In the genomic region with DNA sequence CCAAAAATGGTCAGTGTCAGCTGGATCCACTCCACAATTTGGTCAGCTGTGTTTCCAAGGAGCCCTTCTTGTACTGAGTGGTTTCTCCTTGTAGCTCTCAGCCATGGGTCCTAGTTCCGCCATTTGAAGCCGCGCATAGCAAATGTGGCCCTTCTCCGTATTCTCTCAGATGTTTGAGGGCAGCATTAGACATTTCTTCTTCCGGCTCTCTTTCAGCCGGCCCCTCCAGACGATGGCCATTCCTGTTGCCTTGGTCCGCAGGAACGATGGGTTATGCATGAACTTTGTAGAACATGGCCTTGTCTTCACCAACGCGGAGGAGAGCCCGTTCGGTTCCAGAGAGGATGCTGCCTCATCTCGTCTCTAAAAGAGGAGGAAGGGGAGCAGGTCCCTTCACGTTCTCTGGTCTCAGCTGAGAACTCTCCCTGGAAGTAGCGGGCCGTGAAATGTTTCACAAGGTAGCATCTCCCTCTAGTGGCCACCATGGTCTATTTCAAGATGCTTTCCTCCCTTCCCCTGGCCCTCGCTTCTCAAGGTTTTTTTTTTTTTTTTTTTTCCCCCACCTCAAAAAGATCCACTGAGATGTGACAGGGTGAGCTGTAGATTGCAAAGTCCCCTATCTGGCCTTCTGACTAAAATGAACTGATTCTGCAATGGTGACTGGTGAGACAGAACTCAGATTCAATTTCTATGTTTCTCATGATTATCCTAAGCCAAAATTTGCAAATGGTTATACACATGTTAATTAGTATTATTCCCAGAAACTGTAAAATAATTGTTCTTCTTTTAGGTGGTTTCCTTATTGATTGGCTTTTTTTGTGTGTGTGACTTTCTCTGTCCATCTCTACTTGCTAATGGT, we compare ENCODE assay signal across 8 cellular contexts. TPM values are rescaled to one million over a fixed set of nuclear protein-coding genes. Genes with fewer than 3 reads are reported as not detected.
A peak's percentile ranks its signal among the peaks of the same experiment; 100 is the strongest.
DNase-seq lines count a peak whose midpoint lies in the region; ATAC-seq and TF ChIP-seq lines count a peak whose summit lies in the region.

No MANE protein-coding gene starts in this region.

- H3K9me3 ChIP-seq in adrenal gland (replicated peaks in 1 of 3) (no peaks in the 10 kb centered on the region), psoas muscle (no peaks in the 10 kb centered on the region), uterus (no peaks in the 10 kb centered on the region)

- H3K4me1 ChIP-seq in adrenal gland (replicated peaks in 1 of 2) (peaks cover 0 to 3% of the 10 kb centered on the region in 2 donors), psoas muscle (no peaks in the 10 kb centered on the region), uterus (no peaks in the 10 kb centered on the region)

- ATAC-seq in left ventricle myocardium superior (peak; percentile 94), psoas muscle (peak; percentile 89 to 97 (median 92))

- H3K4me3 ChIP-seq in adrenal gland, result peak overlapping the region in 2 of 4 donors; percentile 22 to 48
- peak overlapping the region; percentile 77 for H3K4me3 ChIP-seq in psoas muscle
- peak overlapping the region; percentile 31 to 32 for H3K4me3 ChIP-seq in uterus

- TF ChIP-seq CTCF in adrenal gland (IDR thresholded peaks at IDR 0.05) (peak; percentile 58 to 91 (median 82)), psoas muscle (IDR thresholded peaks at IDR 0.05) (peak; percentile 70), uterus (IDR thresholded peaks at IDR 0.05) (peak; percentile 41 to 81 (median 70))

- 4 to 7% (median 6%) methylated on average over 18 of the region's 18 CpGs for WGBS in adrenal gland, 4 donors
- WGBS in psoas muscle, 3 donors, result 1 to 2% (median 2%) methylated on average over 18 of the region's 18 CpGs

- H3K36me3 ChIP-seq in adrenal gland (replicated peaks in 1 of 2), result no peaks in the 10 kb centered on the region
- no peaks in the 10 kb centered on the region for H3K36me3 ChIP-seq in psoas muscle (ENCODE audit: insufficient read depth in 1 of 2, low read depth in 1 of 2)
- no peaks in the 10 kb centered on the region for H3K36me3 ChIP-seq in uterus

- DNase-seq in ELF-1 (ENCODE audit: low read depth, low spot score) (peak; percentile 83), HEK293T (ENCODE audit: extremely low spot score) (peak; percentile 79), NCI-H1105 (lab: John Stamatoyannopoulos, UW) (peak; percentile 93), SW480 (ENCODE audit: low spot score) (peak; percentile 86), adrenal gland (peak; percentile 74 to 88 (median 82)), left ventricle myocardium superior (peak; percentile 45), psoas muscle (peak; percentile 33 to 61), uterus (peak; percentile 53 to 74)

- intact Hi-C loops in adrenal gland (cut with DNase I) (loop anchor here (2.0 to 10.0 kb wide), 4 partner anchors 62 to 1004 kb away; no protein-coding TSS in a partner anchor), left ventricle myocardium superior (cut with micrococcal nuclease) (loop anchor here (10.0 kb wide), 1 partner anchor 274 kb away; no protein-coding TSS in a partner anchor), psoas muscle (cut with DNase I) (loop anchor here (1.0 to 10.0 kb wide), 4 partner anchors 61 to 168 kb away; no protein-coding TSS in a partner anchor), uterus (cut with DNase I; ENCODE audit: low total_unique reads) (loop anchor here (5.0 to 10.0 kb wide), 2 partner anchors 63 to 166 kb away; no protein-coding TSS in a partner anchor)

- CTCF ChIA-PET in HEK293T (lab: Yijun Ruan, JAX), result interaction anchor here (0.6 to 1.9 kb wide), 25 partner anchors 9 to 888 kb away, joined by 3 to 17 read pairs (median 4); partner anchors contain the start of gene ALG9

- H3K27me3 ChIP-seq in adrenal gland (no peaks in the 10 kb centered on the region), psoas muscle (ENCODE audit: insufficient read depth in 3 of 3, low read length in 2 of 3) (no peaks in the 10 kb centered on the region), uterus (no peaks in the 10 kb centered on the region)

- peak overlapping the region in 1 of 5 donors; percentile 48 for H3K27ac ChIP-seq in adrenal gland
- H3K27ac ChIP-seq in psoas muscle, result peak overlapping the region; percentile 16
- H3K27ac ChIP-seq in uterus, result peak overlapping the region; percentile 64 to 67

- POLR2A ChIA-PET in HEK293T (lab: Yijun Ruan, JAX), result interaction anchor here (1.1 to 1.4 kb wide), 2 partner anchors 54 to 59 kb away, joined by 3 to 8 read pairs; partner anchors contain the start of gene PTS

- TF ChIP-seq POLR2A in adrenal gland (IDR thresholded peaks at IDR 0.05), result no peak
- TF ChIP-seq POLR2A in uterus (IDR thresholded peaks at IDR 0.05), result no peak

TF ChIP-seq in HEK293T, 16 proteins besides CTCF, POLR2A, EP300 and RAD21:
- TF ChIP-seq TARDBP (IDR thresholded peaks at IDR 0.05) (no peak), BHLHE40 (IDR thresholded peaks at IDR 0.05; ENCODE audit: borderline replicate concordance) (no peak), FOXK2 (IDR thresholded peaks at IDR 0.05) (no peak), SUZ12 (IDR thresholded peaks at IDR 0.05) (no peak), FOXA1 (IDR thresholded peaks at IDR 0.05) (no peak), ZNF384 (IDR thresholded peaks at IDR 0.05) (peak; percentile 96), LEF1 (IDR thresholded peaks at IDR 0.05; ENCODE audit: borderline replicate concordance) (no peak), NFRKB (IDR thresholded peaks at IDR 0.05) (no peak), HDGF (IDR thresholded peaks at IDR 0.05; ENCODE audit: borderline replicate concordance) (no peak), L3MBTL2 (conservative IDR thresholded peaks at IDR 0.05) (0 out of 2 replicates have a peak, but pooled peaks have one; percentile 7)
- TF ChIP-seq, protein P1, sequence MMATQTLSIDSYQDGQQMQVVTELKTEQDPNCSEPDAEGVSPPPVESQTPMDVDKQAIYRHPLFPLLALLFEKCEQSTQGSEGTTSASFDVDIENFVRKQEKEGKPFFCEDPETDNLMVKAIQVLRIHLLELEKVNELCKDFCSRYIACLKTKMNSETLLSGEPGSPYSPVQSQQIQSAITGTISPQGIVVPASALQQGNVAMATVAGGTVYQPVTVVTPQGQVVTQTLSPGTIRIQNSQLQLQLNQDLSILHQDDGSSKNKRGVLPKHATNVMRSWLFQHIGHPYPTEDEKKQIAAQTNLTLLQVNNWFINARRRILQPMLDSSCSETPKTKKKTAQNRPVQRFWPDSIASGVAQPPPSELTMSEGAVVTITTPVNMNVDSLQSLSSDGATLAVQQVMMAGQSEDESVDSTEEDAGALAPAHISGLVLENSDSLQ (IDR thresholded peaks at IDR 0.05), result no peak

RNA-seq across cellular contexts. Expression of gene PLET1, which starts 19.8 kb away (rescaled TPM):
- total RNA-seq in adrenal gland (not detected), left ventricle myocardium superior (not detected), psoas muscle (not detected), uterus (not detected)
- polyA plus RNA-seq in adrenal gland (not detected), psoas muscle (not detected)

RNA-seq across cellular contexts. Expression of gene PTS, which starts 54.3 kb away (rescaled TPM):
- total RNA-seq in adrenal gland (100 to 1,000 TPM in 2 of 8 donors, 10 to 100 TPM in 6; 47.2 to 129 (median 70.4) TPM), left ventricle myocardium superior (25.2 TPM), psoas muscle (10 to 100 TPM; 26.5 to 47.8 (median 43.7) TPM), uterus (10 to 100 TPM; 15.9 to 43.5 (median 35.4) TPM)
- polyA plus RNA-seq in adrenal gland (100 to 1,000 TPM in 2 of 3 donors, 10 to 100 TPM in 1; 84.7 to 146 (median 134) TPM), psoas muscle (10 to 100 TPM; 59.0 to 83.6 (median 71.6) TPM)
